In the genomic region with DNA sequence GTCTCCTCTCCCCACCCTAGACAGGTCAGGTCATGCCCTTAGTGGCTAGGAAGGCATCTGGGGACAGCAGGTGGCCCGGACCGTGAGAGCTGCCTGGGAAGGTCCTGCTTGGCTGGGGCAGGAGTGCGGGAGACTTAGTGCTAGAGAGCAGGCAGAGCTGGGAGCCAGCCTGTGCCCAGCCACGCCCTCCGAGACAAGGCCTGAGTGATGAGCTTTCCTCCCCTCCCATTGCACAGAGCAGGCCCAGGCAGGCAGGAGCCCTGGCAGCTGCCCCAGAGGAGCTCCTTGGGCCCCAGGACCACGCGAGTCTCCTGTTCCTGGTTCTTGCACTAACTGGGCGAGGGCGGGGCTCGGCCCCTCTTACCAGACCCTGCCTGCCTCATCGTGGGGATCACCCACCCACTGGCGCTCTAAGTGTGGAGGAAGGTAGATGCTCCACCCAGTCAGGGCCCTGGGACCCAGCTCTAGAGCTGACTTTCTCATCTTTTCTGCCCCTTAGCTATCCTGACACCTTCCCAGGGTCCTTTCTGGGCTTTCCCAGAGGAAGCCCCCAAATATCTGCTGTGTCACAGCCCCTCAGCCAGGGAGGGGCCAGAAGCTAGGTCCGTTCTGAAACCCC, we compare ENCODE assay signal across 10 cellular contexts. TPM values are rescaled to one million over a fixed set of nuclear protein-coding genes. Genes with fewer than 3 reads are reported as not detected.
DNase-seq lines count a peak whose midpoint lies in the region; ATAC-seq, FAIRE-seq and TF ChIP-seq lines count a peak whose summit lies in the region.
"Had no signal": no experiment of that assay in that cellular context is flagged by ENCODE, and none has a peak within 500 bp of the region (broad histone marks: within the 10 kb centered on the region; RNA-seq: fewer than 3 reads in every experiment).

No MANE protein-coding gene starts in this region.

- H3K36me3 ChIP-seq in bronchial epithelial cell (ENCODE audit: control insufficient read depth, insufficient read depth, low read length) = no peaks in the 10 kb centered on the region
- H3K36me3 ChIP-seq in rectal smooth muscle tissue (ENCODE audit: control insufficient read depth, insufficient read depth, low read length) = no peaks in the 10 kb centered on the region

- no peak overlapping the region for H3K4me3 ChIP-seq in bronchial epithelial cell (ENCODE audit: low read depth, low read length)
- no peak overlapping the region for H3K4me3 ChIP-seq in rectal smooth muscle tissue (ENCODE audit: low read length)

- no peak for ATAC-seq in GM19351 (IDR thresholded peaks at IDR 0.05; ENCODE audit: unreplicated experiment)
- no peak for ATAC-seq in HG02885 (IDR thresholded peaks at IDR 0.05; ENCODE audit: poor library complexity, unreplicated experiment)

- no peak overlapping the region for H3K9ac ChIP-seq in rectal smooth muscle tissue (ENCODE audit: low read length)

- H3K27ac ChIP-seq in rectal smooth muscle tissue (ENCODE audit: low read depth, low read length) = peak overlapping the region; percentile 49
- H3K27ac ChIP-seq: HL-60 had no signal

- H3K27me3 ChIP-seq in bronchial epithelial cell (ENCODE audit: control insufficient read depth, insufficient read depth, low read length) (no peaks in the 10 kb centered on the region), rectal smooth muscle tissue (ENCODE audit: control insufficient read depth, insufficient read depth, low read length) (no peaks in the 10 kb centered on the region)

- DNase-seq in EH (ENCODE audit: low read depth) (peak; percentile 61), NCI-H2196 (lab: John Stamatoyannopoulos, UW; ENCODE audit: unreplicated experiment) (peak; percentile 65), bronchial epithelial cell (ENCODE audit: low read depth) (peak; percentile 85)
- no peak for DNase-seq in NK-92 treated with Interleukin-12 subunit alpha and Interleukin-12 subunit beta, amount 100 ng/mL, for 24 hours (lab: John Stamatoyannopoulos, UW)
- DNase-seq in activated CD8-positive, alpha-beta memory T cell treated with anti-CD3 and anti-CD28 coated beads for 24 hours = no peak
- DNase-seq: activated T-cell treated with anti-CD3 and anti-CD28 coated beads, Interleukin-2, amount 50 U/mL, for 24 hours had no signal

- TF ChIP-seq CTCF in bronchial epithelial cell (IDR thresholded peaks at IDR 0.05; ENCODE audit: insufficient read depth, low read length, severe bottlenecking) = no peak

- H3K4me1 ChIP-seq in rectal smooth muscle tissue (ENCODE audit: control insufficient read depth, insufficient read depth, low read length) = peaks cover 7% of the 10 kb centered on the region

- FAIRE-seq in bronchial epithelial cell (lab: Jason Lieb, UNC) = peak; percentile 13

RNA-seq across cellular contexts. Expression of gene MACROD1, which starts 44.9 kb away (rescaled TPM):
- total RNA-seq in bronchial epithelial cell = 17.9 and 21.4 TPM in 2 replicates

Comparison
In these comparisons a context has a peak if more than half of its experiments do, and no peak if none do; other contexts are left out.
1. DNase-seq: peak in EH (single experiment), NCI-H2196 (single experiment) and bronchial epithelial cell (single experiment); none in NK-92 treated with Interleukin-12 subunit alpha and Interleukin-12 subunit beta, amount 100 ng/mL, for 24 hours (single experiment) and activated CD8-positive, alpha-beta memory T cell treated with anti-CD3 and anti-CD28 coated beads for 24 hours (single experiment).